ENCODE assay signal across 1 cellular context in the genomic region with DNA sequence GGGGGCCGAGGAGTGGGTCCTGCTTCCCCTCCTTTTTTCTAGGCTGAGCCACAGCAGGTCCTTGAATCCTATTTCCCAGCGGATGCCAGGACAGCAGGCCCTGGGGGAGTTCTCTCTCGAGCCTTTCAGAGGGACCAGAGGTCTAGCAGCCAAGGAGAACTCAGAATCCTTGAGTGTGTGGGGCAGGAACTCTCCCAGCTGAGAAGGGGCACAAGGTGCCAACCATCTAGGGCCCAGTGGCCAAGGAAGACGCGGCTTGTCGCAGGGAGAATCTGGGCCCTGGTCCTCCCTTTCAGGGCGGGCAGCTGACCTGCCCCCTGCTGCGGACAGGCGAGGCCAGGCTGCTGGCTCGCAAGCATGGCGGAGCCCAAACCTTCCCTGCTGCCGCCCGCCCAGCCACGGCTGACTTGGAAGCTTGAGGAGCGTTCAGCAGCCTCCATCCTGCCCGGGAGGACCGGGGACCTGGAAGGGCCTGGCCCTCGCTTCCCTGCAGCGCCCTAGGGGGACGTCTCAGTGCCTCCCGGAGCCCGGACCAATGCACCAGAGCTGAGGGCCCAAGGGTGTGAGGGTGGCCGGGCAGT.
TF ChIP-seq lines count a peak whose summit lies in the region.

No MANE protein-coding gene starts in this region.

TF ChIP-seq in SK-N-SH, 30 proteins besides CTCF, POLR2A, EP300 and RAD21:
- TF ChIP-seq MXI1 (IDR thresholded peaks at IDR 0.05; ENCODE audit: low read depth, low read length): no peak; the same call in 1 of the 2 replicates
- no peak for TF ChIP-seq TAF1 (IDR thresholded peaks at IDR 0.05; ENCODE audit: borderline replicate concordance, low read depth, low read length)
- no peak for TF ChIP-seq RXRA (IDR thresholded peaks at IDR 0.05; ENCODE audit: borderline replicate concordance, low read depth)
- no peak for TF ChIP-seq MEF2A (IDR thresholded peaks at IDR 0.05; ENCODE audit: borderline replicate concordance, low read depth)
- no peak for TF ChIP-seq FOXJ3 (CRISPR knock-in tag; IDR thresholded peaks at IDR 0.05)
TF ChIP-seq in SK-N-SH: peak in this region for 0.
